Comparison of ENCODE assay signal across 1 cellular context in the genomic region with DNA sequence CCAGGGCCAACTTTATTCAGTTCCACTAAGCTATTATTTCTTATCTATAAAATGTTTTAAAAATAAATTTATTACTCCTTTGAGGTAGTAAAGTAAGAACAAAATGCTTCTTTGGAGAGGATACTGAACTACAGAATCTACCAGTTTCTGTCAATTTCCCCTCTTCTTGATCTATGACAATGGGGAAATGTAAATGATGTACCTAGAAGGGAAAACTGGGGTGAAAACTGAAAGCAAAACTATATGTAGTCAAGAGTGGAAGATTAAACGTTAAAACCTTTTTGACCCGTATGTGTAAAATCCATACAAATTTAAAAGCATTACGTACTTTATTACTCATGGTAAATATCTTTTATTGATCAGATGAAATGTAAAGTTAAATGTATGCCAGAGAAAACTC.
TF ChIP-seq lines count a peak whose summit lies in the region.

No MANE protein-coding gene starts in this region.

TF ChIP-seq in HepG2, 621 proteins besides CTCF, POLR2A, EP300 and RAD21 (continued from another document):
- TF ChIP-seq, protein P1, sequence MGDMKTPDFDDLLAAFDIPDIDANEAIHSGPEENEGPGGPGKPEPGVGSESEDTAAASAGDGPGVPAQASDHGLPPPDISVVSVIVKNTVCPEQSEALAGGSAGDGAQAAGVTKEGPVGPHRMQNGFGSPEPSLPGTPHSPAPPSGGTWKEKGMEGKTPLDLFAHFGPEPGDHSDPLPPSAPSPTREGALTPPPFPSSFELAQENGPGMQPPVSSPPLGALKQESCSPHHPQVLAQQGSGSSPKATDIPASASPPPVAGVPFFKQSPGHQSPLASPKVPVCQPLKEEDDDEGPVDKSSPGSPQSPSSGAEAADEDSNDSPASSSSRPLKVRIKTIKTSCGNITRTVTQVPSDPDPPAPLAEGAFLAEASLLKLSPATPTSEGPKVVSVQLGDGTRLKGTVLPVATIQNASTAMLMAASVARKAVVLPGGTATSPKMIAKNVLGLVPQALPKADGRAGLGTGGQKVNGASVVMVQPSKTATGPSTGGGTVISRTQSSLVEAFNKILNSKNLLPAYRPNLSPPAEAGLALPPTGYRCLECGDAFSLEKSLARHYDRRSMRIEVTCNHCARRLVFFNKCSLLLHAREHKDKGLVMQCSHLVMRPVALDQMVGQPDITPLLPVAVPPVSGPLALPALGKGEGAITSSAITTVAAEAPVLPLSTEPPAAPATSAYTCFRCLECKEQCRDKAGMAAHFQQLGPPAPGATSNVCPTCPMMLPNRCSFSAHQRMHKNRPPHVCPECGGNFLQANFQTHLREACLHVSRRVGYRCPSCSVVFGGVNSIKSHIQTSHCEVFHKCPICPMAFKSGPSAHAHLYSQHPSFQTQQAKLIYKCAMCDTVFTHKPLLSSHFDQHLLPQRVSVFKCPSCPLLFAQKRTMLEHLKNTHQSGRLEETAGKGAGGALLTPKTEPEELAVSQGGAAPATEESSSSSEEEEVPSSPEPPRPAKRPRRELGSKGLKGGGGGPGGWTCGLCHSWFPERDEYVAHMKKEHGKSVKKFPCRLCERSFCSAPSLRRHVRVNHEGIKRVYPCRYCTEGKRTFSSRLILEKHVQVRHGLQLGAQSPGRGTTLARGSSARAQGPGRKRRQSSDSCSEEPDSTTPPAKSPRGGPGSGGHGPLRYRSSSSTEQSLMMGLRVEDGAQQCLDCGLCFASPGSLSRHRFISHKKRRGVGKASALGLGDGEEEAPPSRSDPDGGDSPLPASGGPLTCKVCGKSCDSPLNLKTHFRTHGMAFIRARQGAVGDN (CRISPR knock-in tag; IDR thresholded peaks at IDR 0.05) = no peak
- TF ChIP-seq, protein P2, sequence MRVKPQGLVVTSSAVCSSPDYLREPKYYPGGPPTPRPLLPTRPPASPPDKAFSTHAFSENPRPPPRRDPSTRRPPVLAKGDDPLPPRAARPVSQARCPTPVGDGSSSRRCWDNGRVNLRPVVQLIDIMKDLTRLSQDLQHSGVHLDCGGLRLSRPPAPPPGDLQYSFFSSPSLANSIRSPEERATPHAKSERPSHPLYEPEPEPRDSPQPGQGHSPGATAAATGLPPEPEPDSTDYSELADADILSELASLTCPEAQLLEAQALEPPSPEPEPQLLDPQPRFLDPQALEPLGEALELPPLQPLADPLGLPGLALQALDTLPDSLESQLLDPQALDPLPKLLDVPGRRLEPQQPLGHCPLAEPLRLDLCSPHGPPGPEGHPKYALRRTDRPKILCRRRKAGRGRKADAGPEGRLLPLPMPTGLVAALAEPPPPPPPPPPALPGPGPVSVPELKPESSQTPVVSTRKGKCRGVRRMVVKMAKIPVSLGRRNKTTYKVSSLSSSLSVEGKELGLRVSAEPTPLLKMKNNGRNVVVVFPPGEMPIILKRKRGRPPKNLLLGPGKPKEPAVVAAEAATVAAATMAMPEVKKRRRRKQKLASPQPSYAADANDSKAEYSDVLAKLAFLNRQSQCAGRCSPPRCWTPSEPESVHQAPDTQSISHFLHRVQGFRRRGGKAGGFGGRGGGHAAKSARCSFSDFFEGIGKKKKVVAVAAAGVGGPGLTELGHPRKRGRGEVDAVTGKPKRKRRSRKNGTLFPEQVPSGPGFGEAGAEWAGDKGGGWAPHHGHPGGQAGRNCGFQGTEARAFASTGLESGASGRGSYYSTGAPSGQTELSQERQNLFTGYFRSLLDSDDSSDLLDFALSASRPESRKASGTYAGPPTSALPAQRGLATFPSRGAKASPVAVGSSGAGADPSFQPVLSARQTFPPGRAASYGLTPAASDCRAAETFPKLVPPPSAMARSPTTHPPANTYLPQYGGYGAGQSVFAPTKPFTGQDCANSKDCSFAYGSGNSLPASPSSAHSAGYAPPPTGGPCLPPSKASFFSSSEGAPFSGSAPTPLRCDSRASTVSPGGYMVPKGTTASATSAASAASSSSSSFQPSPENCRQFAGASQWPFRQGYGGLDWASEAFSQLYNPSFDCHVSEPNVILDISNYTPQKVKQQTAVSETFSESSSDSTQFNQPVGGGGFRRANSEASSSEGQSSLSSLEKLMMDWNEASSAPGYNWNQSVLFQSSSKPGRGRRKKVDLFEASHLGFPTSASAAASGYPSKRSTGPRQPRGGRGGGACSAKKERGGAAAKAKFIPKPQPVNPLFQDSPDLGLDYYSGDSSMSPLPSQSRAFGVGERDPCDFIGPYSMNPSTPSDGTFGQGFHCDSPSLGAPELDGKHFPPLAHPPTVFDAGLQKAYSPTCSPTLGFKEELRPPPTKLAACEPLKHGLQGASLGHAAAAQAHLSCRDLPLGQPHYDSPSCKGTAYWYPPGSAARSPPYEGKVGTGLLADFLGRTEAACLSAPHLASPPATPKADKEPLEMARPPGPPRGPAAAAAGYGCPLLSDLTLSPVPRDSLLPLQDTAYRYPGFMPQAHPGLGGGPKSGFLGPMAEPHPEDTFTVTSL (CRISPR knock-in tag; IDR thresholded peaks at IDR 0.05; ENCODE audit: borderline replicate concordance) = no peak
- TF ChIP-seq, protein P3, sequence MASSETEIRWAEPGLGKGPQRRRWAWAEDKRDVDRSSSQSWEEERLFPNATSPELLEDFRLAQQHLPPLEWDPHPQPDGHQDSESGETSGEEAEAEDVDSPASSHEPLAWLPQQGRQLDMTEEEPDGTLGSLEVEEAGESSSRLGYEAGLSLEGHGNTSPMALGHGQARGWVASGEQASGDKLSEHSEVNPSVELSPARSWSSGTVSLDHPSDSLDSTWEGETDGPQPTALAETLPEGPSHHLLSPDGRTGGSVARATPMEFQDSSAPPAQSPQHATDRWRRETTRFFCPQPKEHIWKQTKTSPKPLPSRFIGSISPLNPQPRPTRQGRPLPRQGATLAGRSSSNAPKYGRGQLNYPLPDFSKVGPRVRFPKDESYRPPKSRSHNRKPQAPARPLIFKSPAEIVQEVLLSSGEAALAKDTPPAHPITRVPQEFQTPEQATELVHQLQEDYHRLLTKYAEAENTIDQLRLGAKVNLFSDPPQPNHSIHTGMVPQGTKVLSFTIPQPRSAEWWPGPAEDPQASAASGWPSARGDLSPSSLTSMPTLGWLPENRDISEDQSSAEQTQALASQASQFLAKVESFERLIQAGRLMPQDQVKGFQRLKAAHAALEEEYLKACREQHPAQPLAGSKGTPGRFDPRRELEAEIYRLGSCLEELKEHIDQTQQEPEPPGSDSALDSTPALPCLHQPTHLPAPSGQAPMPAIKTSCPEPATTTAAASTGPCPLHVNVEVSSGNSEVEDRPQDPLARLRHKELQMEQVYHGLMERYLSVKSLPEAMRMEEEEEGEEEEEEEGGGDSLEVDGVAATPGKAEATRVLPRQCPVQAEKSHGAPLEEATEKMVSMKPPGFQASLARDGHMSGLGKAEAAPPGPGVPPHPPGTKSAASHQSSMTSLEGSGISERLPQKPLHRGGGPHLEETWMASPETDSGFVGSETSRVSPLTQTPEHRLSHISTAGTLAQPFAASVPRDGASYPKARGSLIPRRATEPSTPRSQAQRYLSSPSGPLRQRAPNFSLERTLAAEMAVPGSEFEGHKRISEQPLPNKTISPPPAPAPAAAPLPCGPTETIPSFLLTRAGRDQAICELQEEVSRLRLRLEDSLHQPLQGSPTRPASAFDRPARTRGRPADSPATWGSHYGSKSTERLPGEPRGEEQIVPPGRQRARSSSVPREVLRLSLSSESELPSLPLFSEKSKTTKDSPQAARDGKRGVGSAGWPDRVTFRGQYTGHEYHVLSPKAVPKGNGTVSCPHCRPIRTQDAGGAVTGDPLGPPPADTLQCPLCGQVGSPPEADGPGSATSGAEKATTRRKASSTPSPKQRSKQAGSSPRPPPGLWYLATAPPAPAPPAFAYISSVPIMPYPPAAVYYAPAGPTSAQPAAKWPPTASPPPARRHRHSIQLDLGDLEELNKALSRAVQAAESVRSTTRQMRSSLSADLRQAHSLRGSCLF (CRISPR knock-in tag; IDR thresholded peaks at IDR 0.05; ENCODE audit: borderline replicate concordance) = no peak
- TF ChIP-seq ELF3 (CRISPR knock-in tag; IDR thresholded peaks at IDR 0.05) (no peak), HES4 (CRISPR knock-in tag; IDR thresholded peaks at IDR 0.05; ENCODE audit: borderline replicate concordance) (no peak)
